Comparison of ENCODE assay signal across 13 cellular contexts in genomic region chr1:161157867-161158266, GRCh38. TPM values are rescaled to one million over a fixed set of nuclear protein-coding genes. Genes with fewer than 3 reads are reported as not detected.
DNase-seq lines count a peak whose midpoint lies in the region; ATAC-seq, FAIRE-seq and TF ChIP-seq lines count a peak whose summit lies in the region.
"Had no signal": no experiment of that assay in that cellular context is flagged by ENCODE, and none has a peak within 500 bp of the region (broad histone marks: within the 10 kb centered on the region; RNA-seq: fewer than 3 reads in every experiment).

No MANE protein-coding gene starts in this region.

- peaks cover 14% of the 10 kb centered on the region for H3K36me3 Mint-ChIP-seq in activated naive CD8-positive, alpha-beta T cell
- H3K36me3 Mint-ChIP-seq in activated naive CD8-positive, alpha-beta T cell treated with anti-CD3 and anti-CD28 coated beads, Interleukin-2, amount 50 U/mL, for 24 hours (ENCODE audit: low read depth): peaks cover 35% of the 10 kb centered on the region
- H3K36me3 Mint-ChIP-seq in T-cell (peaks cover 16% of the 10 kb centered on the region), immature natural killer cell (peaks cover 0 to 20% (median 10%) of the 10 kb centered on the region in 3 donors), type B pancreatic cell (peaks cover 1% of the 10 kb centered on the region)

- no peaks in the 10 kb centered on the region for H3K9me3 Mint-ChIP-seq in activated naive CD8-positive, alpha-beta T cell (ENCODE audit: low read depth)
- H3K9me3 Mint-ChIP-seq in activated naive CD8-positive, alpha-beta T cell treated with anti-CD3 and anti-CD28 coated beads, Interleukin-2, amount 50 U/mL, for 24 hours: no peaks in the 10 kb centered on the region
- H3K9me3 Mint-ChIP-seq in T-cell: no peaks in the 10 kb centered on the region
- no peaks in the 10 kb centered on the region for H3K9me3 Mint-ChIP-seq in immature natural killer cell
- no peaks in the 10 kb centered on the region for H3K9me3 Mint-ChIP-seq in type B pancreatic cell

- TF ChIP-seq CTCF in type B pancreatic cell (conservative IDR thresholded peaks at IDR 0.05): no peak

- FAIRE-seq in HTR-8/SVneo (lab: Jason Lieb, UNC): no peak

- CTCF ChIA-PET in T-cell (lab: Charles Lee): interaction anchor here in 1 of 2 donors (0.9 kb wide), 1 partner anchor 8 kb away, joined by 4 read pairs; the partner anchor contains the start of gene PPOX
- CTCF ChIA-PET in HEK293T (lab: Yijun Ruan, JAX): interaction anchor here (1.1 kb wide), 1 partner anchor 8 kb away, joined by 4 read pairs; the partner anchor contains the start of gene PPOX

- POLR2A ChIA-PET in T-cell (lab: Charles Lee): interaction anchor here (0.6 to 1.6 kb wide), 4 partner anchors 8 to 65 kb away, joined by 4 to 11 read pairs (median 5); partner anchors contain the start of genes DEDD (in 1 of the 2) and PPOX (in 1 of the 2)
- POLR2A ChIA-PET in HEK293T (lab: Yijun Ruan, JAX): interaction anchor here (1.1 to 1.9 kb wide), 4 partner anchors 8 to 45 kb away, joined by 3 to 10 read pairs (median 6); partner anchors contain the start of genes NDUFS2 and PPOX

- peaks cover 61% of the 10 kb centered on the region for H3K4me1 Mint-ChIP-seq in activated naive CD8-positive, alpha-beta T cell (ENCODE audit: low read depth)
- peaks cover 52% of the 10 kb centered on the region for H3K4me1 Mint-ChIP-seq in activated naive CD8-positive, alpha-beta T cell treated with anti-CD3 and anti-CD28 coated beads, Interleukin-2, amount 50 U/mL, for 24 hours
- peaks cover 64 to 71% (median 68%) of the 10 kb centered on the region in 3 donors for H3K4me1 Mint-ChIP-seq in T-cell
- peaks cover 56 to 76% of the 10 kb centered on the region in 2 donors for H3K4me1 Mint-ChIP-seq in immature natural killer cell
- peaks cover 41% of the 10 kb centered on the region for H3K4me1 Mint-ChIP-seq in type B pancreatic cell (ENCODE audit: unreplicated experiment)

- DNase-seq in activated naive CD8-positive, alpha-beta T cell treated with anti-CD3 and anti-CD28 coated beads, Interleukin-2, amount 50 U/mL, for 24 hours: no peak
- DNase-seq in T-cell (no peak), immature natural killer cell (no peak), type B pancreatic cell (ENCODE audit: extremely low spot score, unreplicated experiment) (no peak), foreskin melanocyte (no peak), HEK293T (ENCODE audit: extremely low spot score) (no peak), HTR-8/SVneo (ENCODE audit: insufficient read length, low spot score) (no peak)
- DNase-seq: cerebellar nuclear complex; GM23248; NCI-H1092 treated with DMSO at 0.1 percent for 48 hours; nucleus accumbens; stimulated activated CD4-positive, alpha-beta T cell treated with anti-CD3 and anti-CD28 coated beads, Interleukin-4, amount 100 ng/mL, for 24 hours had no signal

- ATAC-seq in activated naive CD8-positive, alpha-beta T cell treated with anti-CD3 and anti-CD28 coated beads, Interleukin-2, amount 50 U/mL, for 24 hours: no peak
- no peak for ATAC-seq in T-cell (replicated peaks in 1 of 4)

- H3K4me3 Mint-ChIP-seq in activated naive CD8-positive, alpha-beta T cell: peak overlapping the region; percentile 92
- no peak overlapping the region for H3K4me3 Mint-ChIP-seq in activated naive CD8-positive, alpha-beta T cell treated with anti-CD3 and anti-CD28 coated beads, Interleukin-2, amount 50 U/mL, for 24 hours
- H3K4me3 Mint-ChIP-seq in T-cell (peak overlapping the region; percentile 86 to 94 (median 92)), immature natural killer cell (peak overlapping the region; percentile 7 to 95 (median 91)), type B pancreatic cell (peak overlapping the region; percentile 95)

- H3K27me3 Mint-ChIP-seq in activated naive CD8-positive, alpha-beta T cell: no peaks in the 10 kb centered on the region
- no peaks in the 10 kb centered on the region for H3K27me3 Mint-ChIP-seq in activated naive CD8-positive, alpha-beta T cell treated with anti-CD3 and anti-CD28 coated beads, Interleukin-2, amount 50 U/mL, for 24 hours
- no peaks in the 10 kb centered on the region for H3K27me3 Mint-ChIP-seq in T-cell
- peaks cover 5 to 13% (median 8%) of the 10 kb centered on the region in 3 donors for H3K27me3 Mint-ChIP-seq in immature natural killer cell (ENCODE audit: low read depth in 3 of 3)
- no peaks in the 10 kb centered on the region for H3K27me3 Mint-ChIP-seq in type B pancreatic cell

- peak overlapping the region; percentile 92 for H3K27ac Mint-ChIP-seq in activated naive CD8-positive, alpha-beta T cell
- H3K27ac Mint-ChIP-seq in activated naive CD8-positive, alpha-beta T cell treated with anti-CD3 and anti-CD28 coated beads, Interleukin-2, amount 50 U/mL, for 24 hours: no peak overlapping the region
- H3K27ac Mint-ChIP-seq in T-cell: peak overlapping the region; percentile 41 to 94
- peak overlapping the region; percentile 83 to 96 (median 92) for H3K27ac Mint-ChIP-seq in immature natural killer cell
- H3K27ac Mint-ChIP-seq in type B pancreatic cell: peak overlapping the region; percentile 93

TF ChIP-seq in HEK293T, 16 proteins besides CTCF, POLR2A, EP300 and RAD21:
- TF ChIP-seq ARNT (IDR thresholded peaks at IDR 0.05): no peak
- TF ChIP-seq SUZ12 (IDR thresholded peaks at IDR 0.05): no peak
- no peak for TF ChIP-seq FOXM1 (IDR thresholded peaks at IDR 0.05; ENCODE audit: borderline replicate concordance)
- no peak for TF ChIP-seq L3MBTL2 (conservative IDR thresholded peaks at IDR 0.05)
- TF ChIP-seq ZNF384 (IDR thresholded peaks at IDR 0.05): no peak
- no peak for TF ChIP-seq LEF1 (IDR thresholded peaks at IDR 0.05; ENCODE audit: borderline replicate concordance)
- TF ChIP-seq SP1 (IDR thresholded peaks at IDR 0.05): no peak
- TF ChIP-seq FOXA1 (IDR thresholded peaks at IDR 0.05): no peak
- no peak for TF ChIP-seq BHLHE40 (IDR thresholded peaks at IDR 0.05; ENCODE audit: borderline replicate concordance)
- no peak for TF ChIP-seq TARDBP (IDR thresholded peaks at IDR 0.05)
- TF ChIP-seq PKNOX1 (IDR thresholded peaks at IDR 0.05): no peak
- TF ChIP-seq FOXK2 (IDR thresholded peaks at IDR 0.05): no peak
- TF ChIP-seq HDGF (IDR thresholded peaks at IDR 0.05; ENCODE audit: borderline replicate concordance): no peak
- TF ChIP-seq NFRKB (IDR thresholded peaks at IDR 0.05): no peak
- TF ChIP-seq CTBP1 (IDR thresholded peaks at IDR 0.05; ENCODE audit: borderline replicate concordance): no peak
- TF ChIP-seq ELF4 (IDR thresholded peaks at IDR 0.05): no peak

RNA-seq across cellular contexts. Expression of gene USP21, which starts 1.4 kb away (rescaled TPM):
- 10 to 100 TPM; 37.4 to 69.0 (median 59.5) TPM for total RNA-seq in T-cell
- polyA plus RNA-seq in immature natural killer cell: 10 to 100 TPM in 2 of 3 donors, 1 to 10 TPM in 1; 9.0 to 25.5 (median 14.7) TPM
- 31.6 and 45.7 TPM in 2 replicates for total RNA-seq in type B pancreatic cell (ENCODE audit: low replicate concordance)

RNA-seq across cellular contexts. Expression of gene UFC1, which starts 4.1 kb away (rescaled TPM):
- total RNA-seq in T-cell: 100 to 1,000 TPM in 2 of 5 donors, 10 to 100 TPM in 3; 82.9 to 109 (median 93.8) TPM
- polyA plus RNA-seq in immature natural killer cell: 100 to 1,000 TPM; 174 to 219 (median 186) TPM
- total RNA-seq in type B pancreatic cell (ENCODE audit: low replicate concordance): 90.3 and 103 TPM in 2 replicates

RNA-seq across cellular contexts. Expression of gene PPOX, which starts 8.4 kb away (rescaled TPM):
- 10 to 100 TPM; 38.3 to 85.4 (median 69.2) TPM for total RNA-seq in T-cell
- polyA plus RNA-seq in immature natural killer cell: 10 to 100 TPM; 18.2 to 30.1 (median 21.9) TPM
- total RNA-seq in type B pancreatic cell (ENCODE audit: low replicate concordance): 25.7 and 43.6 TPM in 2 replicates

RNA-seq across cellular contexts. Expression of gene B4GALT3, which starts 19.4 kb away (rescaled TPM):
- total RNA-seq in T-cell (10 to 100 TPM; 48.4 to 77.8 (median 69.3) TPM), type B pancreatic cell (ENCODE audit: low replicate concordance) (42.4 and 48.5 TPM in 2 replicates)
- polyA plus RNA-seq in immature natural killer cell: 10 to 100 TPM; 38.7 to 68.0 (median 49.6) TPM

RNA-seq across cellular contexts. Expression of gene DEDD, which starts 25.4 kb away (rescaled TPM):
- 10 to 100 TPM; 34.3 to 43.6 (median 40.6) TPM for total RNA-seq in T-cell
- 10 to 100 TPM; 27.5 to 43.8 (median 42.2) TPM for polyA plus RNA-seq in immature natural killer cell
- total RNA-seq in type B pancreatic cell (ENCODE audit: low replicate concordance): 31.3 and 41.0 TPM in 2 replicates
